In genomic region chr7:12578930-12579640, GRCh38 we compare ENCODE assay signal across 27 cellular contexts. TPM values are rescaled to one million over a fixed set of nuclear protein-coding genes. Genes with fewer than 3 reads are reported as not detected.
DNase-seq lines count a peak whose midpoint lies in the region; ATAC-seq and TF ChIP-seq lines count a peak whose summit lies in the region.
"Had no signal": no experiment of that assay in that cellular context is flagged by ENCODE, and none has a peak within 500 bp of the region (broad histone marks: within the 10 kb centered on the region; RNA-seq: fewer than 3 reads in every experiment).

No MANE protein-coding gene starts in this region.

- H3K4me3 ChIP-seq in GM06990 (replicated peaks; ENCODE audit: low read depth, low read length) = peak overlapping the region; percentile 18; the same call in 1 of the 2 replicates
- H3K4me3 ChIP-seq: BLaER1 treated with 17β-estradiol and CSF1 and Interleukin-3, amounts not matched to agents 10 nM and 100 nM; HAP-1; left ventricle myocardium inferior; right atrium auricular region; thoracic aorta had no signal

- ATAC-seq in GM18867 (IDR thresholded peaks at IDR 0.05; ENCODE audit: unreplicated experiment) = peak; percentile 99
- ATAC-seq in GM21717 (IDR thresholded peaks at IDR 0.05; ENCODE audit: unreplicated experiment) = peak; percentile 94
- peak; percentile 86 for ATAC-seq in HG03432 (IDR thresholded peaks at IDR 0.05; ENCODE audit: unreplicated experiment)
- ATAC-seq: stimulated activated effector memory CD8-positive, alpha-beta T cell treated with anti-CD3 and anti-CD28 coated beads, Interleukin-12 subunit alpha, Interleukin-12 subunit beta, amount 100 ng/mL, for 72 hours had no signal

- no peaks in the 10 kb centered on the region for H3K36me3 ChIP-seq in GM06990 (ENCODE audit: control insufficient read depth, insufficient read depth, low read length)
- H3K36me3 ChIP-seq: BLaER1 treated with 17β-estradiol and CSF1 and Interleukin-3, amounts not matched to agents 10 nM and 100 nM; HAP-1; left ventricle myocardium inferior; neutrophil; right atrium auricular region; thoracic aorta had no signal

- no peaks in the 10 kb centered on the region for H3K27me3 ChIP-seq in GM06990 (replicated peaks; ENCODE audit: control insufficient read depth, insufficient read depth, low read length)
- H3K27me3 ChIP-seq: BLaER1 treated with 17β-estradiol and CSF1 and Interleukin-3, amounts not matched to agents 10 nM and 100 nM; neutrophil; right atrium auricular region had no signal

- TF ChIP-seq CTCF in GM06990 (IDR thresholded peaks at IDR 0.05; ENCODE audit: insufficient read depth, low read length, poor library complexity, severe bottlenecking) (no peak), osteocyte (IDR thresholded peaks at IDR 0.05) (no peak)

- no peak overlapping the region for H3K27ac Mint-ChIP-seq in osteocyte (ENCODE audit: unreplicated experiment)
- H3K27ac Mint-ChIP-seq: stimulated activated effector memory CD8-positive, alpha-beta T cell treated with anti-CD3 and anti-CD28 coated beads, Interleukin-12 subunit alpha, Interleukin-12 subunit beta, amount 100 ng/mL, for 72 hours had no signal

- H3K4me1 Mint-ChIP-seq in osteocyte (ENCODE audit: unreplicated experiment) = no peaks in the 10 kb centered on the region
- H3K4me1 Mint-ChIP-seq: central memory CD8-positive, alpha-beta T cell; stimulated activated effector memory CD8-positive, alpha-beta T cell treated with anti-CD3 and anti-CD28 coated beads, Interleukin-12 subunit alpha, Interleukin-12 subunit beta, amount 100 ng/mL, for 72 hours had no signal

- no peaks in the 10 kb centered on the region for H3K9me3 Mint-ChIP-seq in osteocyte (ENCODE audit: unreplicated experiment)
- H3K9me3 Mint-ChIP-seq: central memory CD8-positive, alpha-beta T cell; stimulated activated effector memory CD8-positive, alpha-beta T cell treated with anti-CD3 and anti-CD28 coated beads, Interleukin-12 subunit alpha, Interleukin-12 subunit beta, amount 100 ng/mL, for 72 hours had no signal

- peak; percentile 20 for DNase-seq in GM06990 (ENCODE audit: extremely low read depth, insufficient read length)
- DNase-seq in HPDE6-E6E7 (ENCODE audit: extremely low spot score) = no peak
- DNase-seq in COLO829 (ENCODE audit: low spot score) = no peak
- no peak for DNase-seq in osteocyte (ENCODE audit: extremely low spot score, unreplicated experiment)
- DNase-seq in superior temporal gyrus (ENCODE audit: extremely low spot score) = no peak
- DNase-seq: activated CD4-positive, alpha-beta T cell treated with anti-CD3 and anti-CD28 coated beads for 48 hours; activated naive CD4-positive, alpha-beta T cell; activated T-cell treated with anti-CD3 and anti-CD28 coated beads for 4 hours; aorta; DMS 273 treated with DMSO at 0.1 percent for 48 hours; effector CD4-positive, alpha-beta T cell; GF-D8; KBM-7; left ventricle myocardium inferior; MV-4-11; NCI-H2029; NCI-H510A had no signal

- no peak overlapping the region for H3K4me3 Mint-ChIP-seq in osteocyte (ENCODE audit: unreplicated experiment)
- H3K4me3 Mint-ChIP-seq: central memory CD8-positive, alpha-beta T cell; stimulated activated effector memory CD8-positive, alpha-beta T cell treated with anti-CD3 and anti-CD28 coated beads, Interleukin-12 subunit alpha, Interleukin-12 subunit beta, amount 100 ng/mL, for 72 hours had no signal

- H3K27me3 Mint-ChIP-seq in osteocyte (ENCODE audit: unreplicated experiment) = peaks cover 6% of the 10 kb centered on the region

- H3K36me3 Mint-ChIP-seq in osteocyte (ENCODE audit: unreplicated experiment) = no peaks in the 10 kb centered on the region
- H3K36me3 Mint-ChIP-seq: stimulated activated effector memory CD8-positive, alpha-beta T cell treated with anti-CD3 and anti-CD28 coated beads, Interleukin-12 subunit alpha, Interleukin-12 subunit beta, amount 100 ng/mL, for 72 hours had no signal

RNA-seq across cellular contexts. Expression of gene SCIN, which starts 8.6 kb away (rescaled TPM):
- total RNA-seq in osteocyte = 1.6 and 2.5 TPM in 2 replicates
- total RNA-seq: left ventricle myocardium inferior had no signal
